Comparison of ENCODE assay signal across 1 cellular context in the genomic region with DNA sequence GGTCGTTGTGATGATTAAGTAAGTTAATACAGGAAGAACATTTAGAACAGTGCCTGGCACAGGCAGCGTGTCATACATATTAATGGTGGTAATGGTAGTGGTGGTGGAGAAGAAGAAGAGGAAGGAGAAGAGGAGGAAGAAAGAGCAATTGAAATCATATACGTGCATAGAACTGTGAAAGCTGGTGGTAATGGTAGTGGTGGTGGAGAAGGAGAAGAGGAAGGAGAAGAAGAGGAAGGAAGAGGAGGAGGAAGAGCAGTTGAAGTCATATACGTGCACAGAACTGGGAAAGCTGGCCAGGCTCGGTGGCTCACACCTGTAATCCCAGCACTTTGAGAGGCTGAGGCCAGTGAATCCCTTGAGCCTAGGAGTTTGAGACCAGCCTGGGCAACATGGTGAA.
TF ChIP-seq lines count a peak whose summit lies in the region.

No MANE protein-coding gene starts in this region.

TF ChIP-seq in HepG2, 621 proteins besides CTCF, POLR2A, EP300 and RAD21 (continued from another document):
- TF ChIP-seq, protein P1, sequence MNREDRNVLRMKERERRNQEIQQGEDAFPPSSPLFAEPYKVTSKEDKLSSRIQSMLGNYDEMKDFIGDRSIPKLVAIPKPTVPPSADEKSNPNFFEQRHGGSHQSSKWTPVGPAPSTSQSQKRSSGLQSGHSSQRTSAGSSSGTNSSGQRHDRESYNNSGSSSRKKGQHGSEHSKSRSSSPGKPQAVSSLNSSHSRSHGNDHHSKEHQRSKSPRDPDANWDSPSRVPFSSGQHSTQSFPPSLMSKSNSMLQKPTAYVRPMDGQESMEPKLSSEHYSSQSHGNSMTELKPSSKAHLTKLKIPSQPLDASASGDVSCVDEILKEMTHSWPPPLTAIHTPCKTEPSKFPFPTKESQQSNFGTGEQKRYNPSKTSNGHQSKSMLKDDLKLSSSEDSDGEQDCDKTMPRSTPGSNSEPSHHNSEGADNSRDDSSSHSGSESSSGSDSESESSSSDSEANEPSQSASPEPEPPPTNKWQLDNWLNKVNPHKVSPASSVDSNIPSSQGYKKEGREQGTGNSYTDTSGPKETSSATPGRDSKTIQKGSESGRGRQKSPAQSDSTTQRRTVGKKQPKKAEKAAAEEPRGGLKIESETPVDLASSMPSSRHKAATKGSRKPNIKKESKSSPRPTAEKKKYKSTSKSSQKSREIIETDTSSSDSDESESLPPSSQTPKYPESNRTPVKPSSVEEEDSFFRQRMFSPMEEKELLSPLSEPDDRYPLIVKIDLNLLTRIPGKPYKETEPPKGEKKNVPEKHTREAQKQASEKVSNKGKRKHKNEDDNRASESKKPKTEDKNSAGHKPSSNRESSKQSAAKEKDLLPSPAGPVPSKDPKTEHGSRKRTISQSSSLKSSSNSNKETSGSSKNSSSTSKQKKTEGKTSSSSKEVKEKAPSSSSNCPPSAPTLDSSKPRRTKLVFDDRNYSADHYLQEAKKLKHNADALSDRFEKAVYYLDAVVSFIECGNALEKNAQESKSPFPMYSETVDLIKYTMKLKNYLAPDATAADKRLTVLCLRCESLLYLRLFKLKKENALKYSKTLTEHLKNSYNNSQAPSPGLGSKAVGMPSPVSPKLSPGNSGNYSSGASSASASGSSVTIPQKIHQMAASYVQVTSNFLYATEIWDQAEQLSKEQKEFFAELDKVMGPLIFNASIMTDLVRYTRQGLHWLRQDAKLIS (CRISPR knock-in tag; IDR thresholded peaks at IDR 0.05), result no peak
- TF ChIP-seq RELA (CRISPR knock-in tag; IDR thresholded peaks at IDR 0.05), result no peak
- TF ChIP-seq KMT2B (CRISPR knock-in tag; IDR thresholded peaks at IDR 0.05), result no peak
- TF ChIP-seq, protein P2, sequence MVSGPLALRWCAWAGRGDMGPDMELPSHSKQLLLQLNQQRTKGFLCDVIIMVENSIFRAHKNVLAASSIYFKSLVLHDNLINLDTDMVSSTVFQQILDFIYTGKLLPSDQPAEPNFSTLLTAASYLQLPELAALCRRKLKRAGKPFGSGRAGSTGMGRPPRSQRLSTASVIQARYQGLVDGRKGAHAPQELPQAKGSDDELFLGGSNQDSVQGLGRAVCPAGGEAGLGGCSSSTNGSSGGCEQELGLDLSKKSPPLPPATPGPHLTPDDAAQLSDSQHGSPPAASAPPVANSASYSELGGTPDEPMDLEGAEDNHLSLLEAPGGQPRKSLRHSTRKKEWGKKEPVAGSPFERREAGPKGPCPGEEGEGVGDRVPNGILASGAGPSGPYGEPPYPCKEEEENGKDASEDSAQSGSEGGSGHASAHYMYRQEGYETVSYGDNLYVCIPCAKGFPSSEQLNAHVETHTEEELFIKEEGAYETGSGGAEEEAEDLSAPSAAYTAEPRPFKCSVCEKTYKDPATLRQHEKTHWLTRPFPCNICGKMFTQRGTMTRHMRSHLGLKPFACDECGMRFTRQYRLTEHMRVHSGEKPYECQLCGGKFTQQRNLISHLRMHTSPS (CRISPR knock-in tag; IDR thresholded peaks at IDR 0.05; ENCODE audit: low read depth), result no peak
- TF ChIP-seq, protein P3, sequence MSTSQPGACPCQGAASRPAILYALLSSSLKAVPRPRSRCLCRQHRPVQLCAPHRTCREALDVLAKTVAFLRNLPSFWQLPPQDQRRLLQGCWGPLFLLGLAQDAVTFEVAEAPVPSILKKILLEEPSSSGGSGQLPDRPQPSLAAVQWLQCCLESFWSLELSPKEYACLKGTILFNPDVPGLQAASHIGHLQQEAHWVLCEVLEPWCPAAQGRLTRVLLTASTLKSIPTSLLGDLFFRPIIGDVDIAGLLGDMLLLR (CRISPR knock-in tag; IDR thresholded peaks at IDR 0.05), result no peak
- no peak for TF ChIP-seq SIX4 (CRISPR knock-in tag; IDR thresholded peaks at IDR 0.05)
- no peak for TF ChIP-seq SMAD9 (CRISPR knock-in tag; IDR thresholded peaks at IDR 0.05)
